Comparison of ENCODE assay signal across 1 cellular context in the genomic region with DNA sequence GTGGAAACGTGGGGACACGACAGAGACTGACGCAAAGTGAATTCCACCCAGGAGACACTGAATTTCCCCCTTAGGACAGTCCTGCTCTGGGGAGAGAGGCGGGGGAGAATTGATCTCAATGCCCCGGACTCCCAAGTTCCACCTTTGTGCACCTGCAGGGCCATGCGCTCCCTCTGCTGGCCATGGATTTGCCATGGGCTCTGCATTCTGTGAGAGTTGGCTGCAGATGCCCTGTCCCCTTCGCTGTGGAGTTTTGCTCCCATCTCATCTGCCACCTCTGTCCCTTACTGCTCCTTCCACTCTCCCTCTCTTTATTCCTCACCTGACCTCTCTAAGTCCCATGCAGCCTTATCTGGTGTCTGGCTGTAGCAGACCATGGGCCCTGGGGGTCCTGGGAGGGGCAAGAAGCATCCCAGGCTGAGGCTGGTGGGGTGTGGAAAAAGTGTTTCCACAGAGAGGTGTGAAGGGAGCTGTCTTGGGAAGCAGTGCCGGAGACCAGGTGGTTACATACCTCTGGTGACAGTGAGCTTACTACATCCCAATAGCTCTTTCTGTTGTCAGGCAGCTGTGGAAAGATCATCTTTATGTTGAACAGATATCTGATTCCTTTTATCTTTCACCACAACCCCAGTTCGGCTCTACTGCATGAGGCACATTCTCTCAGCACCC.
TF ChIP-seq lines count a peak whose summit lies in the region.

No MANE protein-coding gene starts in this region.

TF ChIP-seq in K562, 482 proteins besides CTCF, POLR2A, EP300 and RAD21 (continued from another document):
- TF ChIP-seq, protein P1, sequence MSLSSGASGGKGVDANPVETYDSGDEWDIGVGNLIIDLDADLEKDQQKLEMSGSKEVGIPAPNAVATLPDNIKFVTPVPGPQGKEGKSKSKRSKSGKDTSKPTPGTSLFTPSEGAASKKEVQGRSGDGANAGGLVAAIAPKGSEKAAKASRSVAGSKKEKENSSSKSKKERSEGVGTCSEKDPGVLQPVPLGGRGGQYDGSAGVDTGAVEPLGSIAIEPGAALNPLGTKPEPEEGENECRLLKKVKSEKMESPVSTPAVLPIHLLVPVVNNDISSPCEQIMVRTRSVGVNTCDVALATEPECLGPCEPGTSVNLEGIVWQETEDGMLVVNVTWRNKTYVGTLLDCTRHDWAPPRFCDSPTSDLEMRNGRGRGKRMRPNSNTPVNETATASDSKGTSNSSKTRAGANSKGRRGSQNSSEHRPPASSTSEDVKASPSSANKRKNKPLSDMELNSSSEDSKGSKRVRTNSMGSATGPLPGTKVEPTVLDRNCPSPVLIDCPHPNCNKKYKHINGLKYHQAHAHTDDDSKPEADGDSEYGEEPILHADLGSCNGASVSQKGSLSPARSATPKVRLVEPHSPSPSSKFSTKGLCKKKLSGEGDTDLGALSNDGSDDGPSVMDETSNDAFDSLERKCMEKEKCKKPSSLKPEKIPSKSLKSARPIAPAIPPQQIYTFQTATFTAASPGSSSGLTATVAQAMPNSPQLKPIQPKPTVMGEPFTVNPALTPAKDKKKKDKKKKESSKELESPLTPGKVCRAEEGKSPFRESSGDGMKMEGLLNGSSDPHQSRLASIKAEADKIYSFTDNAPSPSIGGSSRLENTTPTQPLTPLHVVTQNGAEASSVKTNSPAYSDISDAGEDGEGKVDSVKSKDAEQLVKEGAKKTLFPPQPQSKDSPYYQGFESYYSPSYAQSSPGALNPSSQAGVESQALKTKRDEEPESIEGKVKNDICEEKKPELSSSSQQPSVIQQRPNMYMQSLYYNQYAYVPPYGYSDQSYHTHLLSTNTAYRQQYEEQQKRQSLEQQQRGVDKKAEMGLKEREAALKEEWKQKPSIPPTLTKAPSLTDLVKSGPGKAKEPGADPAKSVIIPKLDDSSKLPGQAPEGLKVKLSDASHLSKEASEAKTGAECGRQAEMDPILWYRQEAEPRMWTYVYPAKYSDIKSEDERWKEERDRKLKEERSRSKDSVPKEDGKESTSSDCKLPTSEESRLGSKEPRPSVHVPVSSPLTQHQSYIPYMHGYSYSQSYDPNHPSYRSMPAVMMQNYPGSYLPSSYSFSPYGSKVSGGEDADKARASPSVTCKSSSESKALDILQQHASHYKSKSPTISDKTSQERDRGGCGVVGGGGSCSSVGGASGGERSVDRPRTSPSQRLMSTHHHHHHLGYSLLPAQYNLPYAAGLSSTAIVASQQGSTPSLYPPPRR (CRISPR knock-in tag; IDR thresholded peaks at IDR 0.05; ENCODE audit: borderline replicate concordance): no peak
- TF ChIP-seq NR2C1 (IDR thresholded peaks at IDR 0.05): no peak
- TF ChIP-seq NR2C1 (tag; IDR thresholded peaks at IDR 0.05): no peak
- TF ChIP-seq SMC3 (conservative IDR thresholded peaks at IDR 0.05; ENCODE audit: insufficient read depth, low read depth, low read length): peak; percentile 80
TF ChIP-seq in K562: peak in this region for 2.
